Comparison of ENCODE assay signal across 25 cellular contexts in genomic region chr1:55190092-55190491, GRCh38.
"Had no signal": no experiment of that assay in that cellular context is flagged by ENCODE, and none has a peak within 500 bp of the region (broad histone marks: within the 10 kb centered on the region; RNA-seq: fewer than 3 reads in every experiment).

No MANE protein-coding gene starts in this region.

- H3K4me3 Mint-ChIP-seq: mesothelial cell of epicardium; naive B cell; nephron progenitor cell; neural progenitor cell; stimulated activated naive B cell treated with anti-CD40 and anti-IgM and Interleukin-4, amounts not matched to agents 10 μg/mL and 1 μg/mL and 100 μg/mL, for 72 hours had no signal

- H3K27ac Mint-ChIP-seq: mesothelial cell of epicardium; nephron progenitor cell; neural progenitor cell; stimulated activated naive B cell treated with anti-CD40 and anti-IgM and Interleukin-4, amounts not matched to agents 10 μg/mL and 1 μg/mL and 100 μg/mL, for 72 hours had no signal

- H3K36me3 Mint-ChIP-seq: natural killer cell had no signal

- DNase-seq: hippocampal formation; kidney glomerular epithelial cell; left colon; left lung; mesendoderm; naive B cell; natural killer cell; nephron progenitor cell; occipital lobe; ovary; right cardiac atrium; stimulated activated CD4-positive, alpha-beta T cell treated with anti-CD3 and anti-CD28 coated beads, Interleukin-12 subunit alpha, Interleukin-12 subunit beta, amount 100 ng/mL, for 4 hours; stimulated activated CD4-positive, alpha-beta T cell treated with anti-CD3 and anti-CD28 coated beads, Interleukin-15, amount 100 ng/mL, for 24 hours; stimulated activated CD4-positive, alpha-beta T cell treated with anti-CD3 and anti-CD28 coated beads, Interleukin-2, amount 100 ng/mL, for 24 hours; stimulated activated CD4-positive, alpha-beta T cell treated with anti-CD3 and anti-CD28 coated beads, Interleukin-4, amount 100 ng/mL, for 1 hour; stimulated activated naive B cell treated with anti-CD40 and anti-IgM and Interleukin-4, amounts not matched to agents 10 μg/mL and 1 μg/mL and 100 μg/mL, for 72 hours; stimulated activated naive CD8-positive, alpha-beta T cell treated with anti-CD3 and anti-CD28 coated beads, Interleukin-15, Interleukin-2, amounts not matched to agents 100 U/mL and 50 U/mL, for 24 hours; stomach; testis; thyroid gland; transverse colon; upper lobe of left lung had no signal

- H3K27me3 Mint-ChIP-seq: naive B cell; progenitor cell of endocrine pancreas; stimulated activated naive B cell treated with anti-CD40 and anti-IgM and Interleukin-4, amounts not matched to agents 10 μg/mL and 1 μg/mL and 100 μg/mL, for 72 hours had no signal

- H3K9me3 Mint-ChIP-seq: natural killer cell had no signal

- H3K4me1 Mint-ChIP-seq: nephron progenitor cell had no signal
